24 cellular contexts compared by ENCODE assay signal in genomic region chr1:67715819-67716218, GRCh38.
"Had no signal": no experiment of that assay in that cellular context is flagged by ENCODE, and none has a peak within 500 bp of the region (broad histone marks: within the 10 kb centered on the region; RNA-seq: fewer than 3 reads in every experiment).

No MANE protein-coding gene starts in this region.

- H3K36me3 ChIP-seq: adrenal gland, esophagus muscularis mucosa, heart left ventricle, lower lobe of right lung, right atrium auricular region, stomach, tibial nerve had no signal

- ATAC-seq: foreskin keratinocyte; heart left ventricle; lower lobe of right lung; mucosa of descending colon; natural killer cell treated with Interleukin-12 subunit alpha and Interleukin-12 subunit beta and Interleukin-15 and Interleukin-18, amount 100 ng/mL, for 72 hours; stimulated activated naive B cell treated with anti-CD40 and anti-IgM and Interleukin-4, amounts not matched to agents 10 μg/mL and 1 μg/mL and 100 μg/mL, for 72 hours had no signal

- H3K9me3 ChIP-seq: adrenal gland, esophagus muscularis mucosa, heart left ventricle, lower lobe of right lung, mucosa of descending colon, right atrium auricular region, stomach, tibial nerve had no signal

- H3K4me3 ChIP-seq: adrenal gland, esophagus muscularis mucosa, heart left ventricle, lower lobe of right lung, mucosa of descending colon, right atrium auricular region, stomach, tibial nerve had no signal

- H3K9me3 Mint-ChIP-seq: activated naive CD4-positive, alpha-beta T cell treated with anti-CD3 and anti-CD28 coated beads for 36 hours; activated naive CD8-positive, alpha-beta T cell treated with anti-CD3 and anti-CD28 coated beads for 36 hours; immature natural killer cell; natural killer cell treated with Interleukin-12 subunit alpha and Interleukin-12 subunit beta and Interleukin-15 and Interleukin-18, amount 100 ng/mL, for 72 hours; stimulated activated naive B cell treated with anti-CD40 and anti-IgM and Interleukin-4, amounts not matched to agents 10 μg/mL and 1 μg/mL and 100 μg/mL, for 72 hours had no signal

- H3K27me3 Mint-ChIP-seq: natural killer cell treated with Interleukin-12 subunit alpha and Interleukin-12 subunit beta and Interleukin-15 and Interleukin-18, amount 100 ng/mL, for 72 hours; stimulated activated naive B cell treated with anti-CD40 and anti-IgM and Interleukin-4, amounts not matched to agents 10 μg/mL and 1 μg/mL and 100 μg/mL, for 72 hours had no signal

- H3K27ac ChIP-seq: adrenal gland, heart left ventricle, lower lobe of right lung, right atrium auricular region had no signal

- H3K4me1 Mint-ChIP-seq: activated naive CD8-positive, alpha-beta T cell treated with anti-CD3 and anti-CD28 coated beads for 36 hours; immature natural killer cell; stimulated activated naive B cell treated with anti-CD40 and anti-IgM and Interleukin-4, amounts not matched to agents 10 μg/mL and 1 μg/mL and 100 μg/mL, for 72 hours had no signal

- H3K27ac Mint-ChIP-seq: activated naive CD4-positive, alpha-beta T cell treated with anti-CD3 and anti-CD28 coated beads for 36 hours; activated naive CD8-positive, alpha-beta T cell treated with anti-CD3 and anti-CD28 coated beads for 36 hours; natural killer cell treated with Interleukin-12 subunit alpha and Interleukin-12 subunit beta and Interleukin-15 and Interleukin-18, amount 100 ng/mL, for 72 hours; stimulated activated naive B cell treated with anti-CD40 and anti-IgM and Interleukin-4, amounts not matched to agents 10 μg/mL and 1 μg/mL and 100 μg/mL, for 72 hours had no signal

- FAIRE-seq: endothelial cell of umbilical vein had no signal

- H3K4me3 Mint-ChIP-seq: activated naive CD4-positive, alpha-beta T cell treated with anti-CD3 and anti-CD28 coated beads for 36 hours; activated naive CD8-positive, alpha-beta T cell treated with anti-CD3 and anti-CD28 coated beads for 36 hours; immature natural killer cell; natural killer cell treated with Interleukin-12 subunit alpha and Interleukin-12 subunit beta and Interleukin-15 and Interleukin-18, amount 100 ng/mL, for 72 hours; stimulated activated naive B cell treated with anti-CD40 and anti-IgM and Interleukin-4, amounts not matched to agents 10 μg/mL and 1 μg/mL and 100 μg/mL, for 72 hours had no signal

- H3K36me3 Mint-ChIP-seq: activated naive CD8-positive, alpha-beta T cell treated with anti-CD3 and anti-CD28 coated beads for 36 hours; immature natural killer cell; natural killer cell treated with Interleukin-12 subunit alpha and Interleukin-12 subunit beta and Interleukin-15 and Interleukin-18, amount 100 ng/mL, for 72 hours; stimulated activated naive B cell treated with anti-CD40 and anti-IgM and Interleukin-4, amounts not matched to agents 10 μg/mL and 1 μg/mL and 100 μg/mL, for 72 hours had no signal

- H3K27me3 ChIP-seq: adrenal gland, esophagus muscularis mucosa, foreskin keratinocyte, heart left ventricle, right atrium auricular region, stomach, tibial nerve had no signal

- DNase-seq: activated CD4-positive, alpha-beta T cell treated with anti-CD3 and anti-CD28 coated beads for 4 hours; activated CD4-positive, alpha-beta T cell treated with anti-CD3 and anti-CD28 coated beads, Interleukin-2, amount 50 U/mL, for 48 hours; activated CD8-positive, alpha-beta memory T cell treated with anti-CD3 and anti-CD28 coated beads for 24 hours; activated effector memory CD4-positive, alpha-beta T cell treated with Interleukin-2 at 50 U/mL for 16 hours; activated naive CD4-positive, alpha-beta T cell treated with anti-CD3 and anti-CD28 coated beads for 36 hours; activated naive CD8-positive, alpha-beta T cell treated with anti-CD3 and anti-CD28 coated beads for 36 hours; adrenal gland; aorta; caudate nucleus; foreskin keratinocyte; heart left ventricle; immature natural killer cell; lower lobe of right lung; mesenchymal stem cell; mucosa of descending colon; stimulated activated CD4-positive, alpha-beta T cell treated with anti-CD3 and anti-CD28 coated beads, Interleukin-15, amount 100 ng/mL, for 24 hours; stimulated activated CD4-positive, alpha-beta T cell treated with anti-CD3 and anti-CD28 coated beads, Interleukin-2, amount 100 ng/mL, for 24 hours; stimulated activated naive B cell treated with anti-CD40 and anti-IgM and Interleukin-4, amounts not matched to agents 10 μg/mL and 1 μg/mL and 100 μg/mL, for 72 hours; stomach had no signal
